ENCODE assay signal across 8 cellular contexts in genomic region chr12:110079477-110080400, GRCh38. TPM values are rescaled to one million over a fixed set of nuclear protein-coding genes. Genes with fewer than 3 reads are reported as not detected.
A peak's percentile ranks its signal among the peaks of the same experiment; 100 is the strongest.
DNase-seq lines count a peak whose midpoint lies in the region; ATAC-seq and TF ChIP-seq lines count a peak whose summit lies in the region.

No MANE protein-coding gene starts in this region.

- H3K36me3 Mint-ChIP-seq in activated T-cell treated with anti-CD3 and anti-CD28 coated beads, Interleukin-2, amount 50 U/mL, for 4 hours (ENCODE audit: insufficient read depth): peaks cover 2% of the 10 kb centered on the region

- peaks cover 3% of the 10 kb centered on the region for H3K9me3 Mint-ChIP-seq in activated T-cell treated with anti-CD3 and anti-CD28 coated beads, Interleukin-2, amount 50 U/mL, for 4 hours

- DNase-seq in GM13977 (ENCODE audit: low spot score) (peak; percentile 76), NCI-H69 (lab: John Stamatoyannopoulos, UW) (peak; percentile 62), heart right ventricle (peak; percentile 32 to 49), SK-N-DZ (ENCODE audit: low spot score) (no peak), DMS 273 treated with DMSO at 0.1 percent for 48 hours (lab: John Stamatoyannopoulos, UW) (no peak)
- DNase-seq in activated T-cell treated with anti-CD3 and anti-CD28 coated beads, Interleukin-2, amount 50 U/mL, for 4 hours: peak; percentile 61
- DNase-seq in stimulated activated CD4-positive, alpha-beta T cell treated with anti-CD3 and anti-CD28 coated beads, Interleukin-1b, Interleukin-23, amount 100 ng/mL, for 1 hour (ENCODE audit: low read depth in 2 of 2): peak; percentile 32 to 39

- ATAC-seq in HG02588 (IDR thresholded peaks at IDR 0.05; ENCODE audit: unreplicated experiment): peak; percentile 73
- peak; percentile 90 to 92 for ATAC-seq in activated T-cell treated with anti-CD3 and anti-CD28 coated beads, Interleukin-2, amount 50 U/mL, for 4 hours
- ATAC-seq in heart right ventricle: peak; percentile 53 to 81 (median 77)

- no peaks in the 10 kb centered on the region for H3K27me3 Mint-ChIP-seq in activated T-cell treated with anti-CD3 and anti-CD28 coated beads, Interleukin-2, amount 50 U/mL, for 4 hours (ENCODE audit: low read depth)

- H3K4me3 ChIP-seq in heart right ventricle: peak overlapping the region in 3 of 10 donors; percentile 4 to 32 (median 22)

- peaks cover 25% of the 10 kb centered on the region for H3K4me1 Mint-ChIP-seq in activated T-cell treated with anti-CD3 and anti-CD28 coated beads, Interleukin-2, amount 50 U/mL, for 4 hours (ENCODE audit: low read depth)

- H3K9me3 ChIP-seq in heart right ventricle: no peaks in the 10 kb centered on the region

- TF ChIP-seq CTCF in GM13977 (IDR thresholded peaks at IDR 0.05; ENCODE audit: extremely low read depth, insufficient read depth, missing control alignments) (no peak), heart right ventricle (IDR thresholded peaks at IDR 0.05) (no peak)

- no peaks in the 10 kb centered on the region for H3K27me3 ChIP-seq in heart right ventricle

- intact Hi-C loops in heart right ventricle (cut with DNase I): no loop called here

- H3K36me3 ChIP-seq in heart right ventricle: no peaks in the 10 kb centered on the region

- peak overlapping the region in 7 of 10 donors; percentile 17 to 83 (median 35) for H3K27ac ChIP-seq in heart right ventricle

- in situ Hi-C loops in GM13977 (cut with MboI; ENCODE audit: low pct_unique_long_range_greater_than_20kb, low sequenced_read_pairs, unreplicated experiment): no loop called here

- peaks cover 0 to 16% (median 0%) of the 10 kb centered on the region in 9 donors for H3K4me1 ChIP-seq in heart right ventricle

- peak overlapping the region; percentile 71 for H3K4me3 Mint-ChIP-seq in activated T-cell treated with anti-CD3 and anti-CD28 coated beads, Interleukin-2, amount 50 U/mL, for 4 hours

- WGBS in heart right ventricle, 2 donors: 70 to 76% methylated on average over 24 of the region's 24 CpGs

RNA-seq across cellular contexts. Expression of gene C12orf76, which starts 31.4 kb away (rescaled TPM):
- 1 to 10 TPM; 5.9 to 6.8 (median 6.4) TPM for total RNA-seq in activated T-cell treated with anti-CD3 and anti-CD28 coated beads, Interleukin-2, amount 50 U/mL, for 4 hours
- 1 to 10 TPM; 3.7 to 8.3 (median 5.3) TPM for total RNA-seq in heart right ventricle
- polyA plus RNA-seq in heart right ventricle: 1 to 10 TPM; 5.9 to 7.8 TPM
- polyA plus RNA-seq in SK-N-DZ (2014; cell fraction: cytosol; rRNA removed): 31.9 and 43.3 TPM in 2 replicates
- polyA plus RNA-seq in SK-N-DZ (2014; cell fraction: nucleus; rRNA removed): 16.3 and 20.0 TPM in 2 replicates

RNA-seq across cellular contexts. Expression of gene IFT81, which starts 44.4 kb away (rescaled TPM):
- 1 to 10 TPM; 1.7 to 2.0 (median 1.7) TPM for total RNA-seq in activated T-cell treated with anti-CD3 and anti-CD28 coated beads, Interleukin-2, amount 50 U/mL, for 4 hours
- 10 to 100 TPM in 2 of 10 donors, 1 to 10 TPM in 8; 7.5 to 11.7 (median 8.5) TPM for total RNA-seq in heart right ventricle
- 1 to 10 TPM; 5.1 TPM for polyA plus RNA-seq in heart right ventricle
- polyA plus RNA-seq in SK-N-DZ (2014; cell fraction: cytosol; rRNA removed): 20.9 and 28.9 TPM in 2 replicates
- 37.0 and 39.6 TPM in 2 replicates for polyA plus RNA-seq in SK-N-DZ (2014; cell fraction: nucleus; rRNA removed)

Comparison
In these comparisons a context has a peak if more than half of its experiments do, and no peak if none do; other contexts are left out.
1. DNase-seq: peak in GM13977 (single experiment), NCI-H69 (single experiment), activated T-cell treated with anti-CD3 and anti-CD28 coated beads, Interleukin-2, amount 50 U/mL, for 4 hours (single experiment), heart right ventricle (2 of 2) and stimulated activated CD4-positive, alpha-beta T cell treated with anti-CD3 and anti-CD28 coated beads, Interleukin-1b, Interleukin-23, amount 100 ng/mL, for 1 hour (2 of 2); none in SK-N-DZ (single experiment) and DMS 273 treated with DMSO at 0.1 percent for 48 hours (single experiment).
2. Peak in every context shown above with its lines, with median percentiles within 50 percentile points of each other: ATAC-seq.